In the genomic region with DNA sequence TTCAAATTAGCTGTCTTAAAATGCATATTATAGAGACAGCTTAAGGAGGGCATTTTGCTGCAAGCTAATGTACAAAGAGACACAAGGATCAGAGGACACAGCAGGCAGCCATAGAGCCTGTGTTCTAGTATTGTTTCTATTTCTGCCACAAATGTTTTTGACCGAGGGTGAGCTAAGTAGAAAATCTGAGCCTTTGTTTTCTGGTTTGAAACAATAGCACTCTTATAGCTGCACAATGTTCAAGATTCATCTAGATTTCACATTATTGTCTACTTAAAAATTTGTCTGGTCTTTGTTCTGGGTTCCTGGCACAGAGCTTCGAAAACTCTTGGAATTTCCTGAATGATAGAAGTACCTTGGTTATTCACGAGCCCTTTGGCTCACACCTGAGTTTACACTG, we compare ENCODE assay signal across 23 cellular contexts. TPM values are rescaled to one million over a fixed set of nuclear protein-coding genes. Genes with fewer than 3 reads are reported as not detected.
"Had no signal": no experiment of that assay in that cellular context is flagged by ENCODE, and none has a peak within 500 bp of the region (broad histone marks: within the 10 kb centered on the region; RNA-seq: fewer than 3 reads in every experiment).

No MANE protein-coding gene starts in this region.

- H3K27me3 Mint-ChIP-seq: activated naive CD4-positive, alpha-beta T cell treated with anti-CD3 and anti-CD28 coated beads, Interleukin-2, amount 50 U/mL, for 24 hours; T-helper 17 cell had no signal

- H3K9me3 ChIP-seq: ascending aorta, body of pancreas had no signal

- H3K4me1 Mint-ChIP-seq: activated naive CD4-positive, alpha-beta T cell treated with anti-CD3 and anti-CD28 coated beads, Interleukin-2, amount 50 U/mL, for 24 hours; T-helper 17 cell had no signal

- H3K27me3 ChIP-seq: ascending aorta, body of pancreas had no signal

- ATAC-seq: activated CD8-positive, alpha-beta T cell treated with anti-CD3 and anti-CD28 coated beads, Interleukin-2, amount 10 ng/mL, durations not matched to agents 7 days and 5 days; body of pancreas; PC-3; T-helper 17 cell; WTC11 had no signal

- H3K36me3 ChIP-seq: ascending aorta had no signal

- H3K4me3 ChIP-seq: ascending aorta, body of pancreas had no signal

- H3K4me2 ChIP-seq: KMS-11 had no signal

- H3K27ac Mint-ChIP-seq: activated CD8-positive, alpha-beta T cell treated with anti-CD3 and anti-CD28 coated beads, Interleukin-2, amount 10 ng/mL, durations not matched to agents 7 days and 5 days; activated naive CD4-positive, alpha-beta T cell treated with anti-CD3 and anti-CD28 coated beads, Interleukin-2, amount 50 U/mL, for 24 hours; T-helper 17 cell; WTC11 had no signal

- H3K27ac ChIP-seq: ascending aorta, body of pancreas, KMS-11 had no signal

- H3K4me1 ChIP-seq: ascending aorta, body of pancreas had no signal

- H3K9ac ChIP-seq: KMS-11 had no signal

- H3K4me3 Mint-ChIP-seq: activated CD8-positive, alpha-beta T cell treated with anti-CD3 and anti-CD28 coated beads, Interleukin-2, amount 10 ng/mL, durations not matched to agents 7 days and 5 days; activated naive CD4-positive, alpha-beta T cell treated with anti-CD3 and anti-CD28 coated beads, Interleukin-2, amount 50 U/mL, for 24 hours; T-helper 17 cell; WTC11 had no signal

- H3K36me3 Mint-ChIP-seq: activated naive CD4-positive, alpha-beta T cell treated with anti-CD3 and anti-CD28 coated beads, Interleukin-2, amount 50 U/mL, for 24 hours; WTC11 had no signal

- DNase-seq: activated CD4-positive, alpha-beta T cell treated with anti-CD3 and anti-CD28 coated beads for 48 hours; activated CD4-positive, alpha-beta T cell treated with anti-CD3 and anti-CD28 coated beads, Interleukin-2, amount 50 U/mL, for 4 hours; activated CD4-positive, CD25-positive, alpha-beta regulatory T cell treated with anti-CD3 and anti-CD28 coated beads, Interleukin-2, amount 50 U/mL, for 72 hours; activated CD8-positive, alpha-beta memory T cell treated with anti-CD3 and anti-CD28 coated beads, Interleukin-2, amount 50 U/mL, for 48 hours; activated CD8-positive, alpha-beta T cell treated with anti-CD3 and anti-CD28 coated beads, Interleukin-2, amount 10 ng/mL, durations not matched to agents 7 days and 5 days; activated T-cell treated with anti-CD3 and anti-CD28 coated beads, Interleukin-2, amount 50 U/mL, for 1 hour; body of pancreas; NCI-H1092; NCI-H1417; NCI-H1930; NCI-H446; NCI-H524; PC-3; SHP77; T-helper 17 cell; T-helper 9 cell had no signal

RNA-seq across cellular contexts. Expression of a gene that starts 40.0 kb away (rescaled TPM):
- total RNA-seq: activated CD8-positive, alpha-beta T cell treated with anti-CD3 and anti-CD28 coated beads, Interleukin-2, amount 10 ng/mL, durations not matched to agents 7 days and 5 days; ascending aorta; body of pancreas; bronchial epithelial cell; MCF 10A; PC-3; SK-MEL-5; T-helper 17 cell; WTC11 had no signal
